In the genomic region with DNA sequence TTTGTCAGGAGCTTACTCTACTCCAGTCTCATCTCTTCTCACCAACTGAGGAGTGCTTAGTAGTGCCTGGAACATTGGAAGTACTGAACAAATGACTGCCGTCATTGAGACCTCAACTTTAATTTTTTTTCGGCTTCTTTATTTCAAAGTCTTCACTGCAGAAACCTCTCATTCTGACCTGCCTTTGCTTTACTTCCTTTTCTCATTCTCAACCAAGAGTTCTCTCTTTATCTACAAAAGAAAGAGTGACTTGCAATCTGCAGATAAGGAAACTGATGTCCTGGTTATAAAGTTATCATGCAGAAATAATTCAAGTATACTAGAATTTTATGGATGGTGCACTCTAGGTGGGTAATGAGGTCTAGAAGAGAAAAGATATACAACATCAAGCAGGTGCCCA, we compare ENCODE assay signal across 18 cellular contexts. TPM values are rescaled to one million over a fixed set of nuclear protein-coding genes. Genes with fewer than 3 reads are reported as not detected.
DNase-seq lines count a peak whose midpoint lies in the region; ATAC-seq, FAIRE-seq and TF ChIP-seq lines count a peak whose summit lies in the region.
"Had no signal": no experiment of that assay in that cellular context is flagged by ENCODE, and none has a peak within 500 bp of the region (broad histone marks: within the 10 kb centered on the region; RNA-seq: fewer than 3 reads in every experiment).

No MANE protein-coding gene starts in this region.

- SMC1A ChIA-PET in GM12878 (lab: Charles Lee; ENCODE audit: uncharacterized antibody, unreplicated experiment) = interaction anchor here (1.9 to 3.7 kb wide), 3 partner anchors 14 to 50 kb away, joined by 6 to 11 read pairs (median 6); no protein-coding TSS in a partner anchor

- CTCF ChIA-PET in CD4-positive, alpha-beta memory T cell (lab: Charles Lee; ENCODE audit: partially characterized antibody) = no interaction called here
- CTCF ChIA-PET in GM12878 (lab: Yijun Ruan, JAX) = interaction anchor here (0.8 to 2.8 kb wide), 5 partner anchors 14 to 49 kb away, joined by 3 to 9 read pairs (median 3); no protein-coding TSS in a partner anchor

- intact Hi-C loops in CD4-positive, alpha-beta memory T cell (cut with micrococcal nuclease) = loop anchor here (5.0 kb wide), 1 partner anchor 41 kb away; no protein-coding TSS in a partner anchor
- intact Hi-C loops in GM12878 (cut with micrococcal nuclease; ENCODE audit: unreplicated experiment) (no loop called here), sigmoid colon (cut with DNase I) (loop anchor here (10.0 kb wide), 1 partner anchor 579 kb away; the partner anchor contains the start of gene CREBZF)

- peak overlapping the region; percentile 7 for H2AFZ ChIP-seq in Karpas-422 (ENCODE audit: low read length)
- H2AFZ ChIP-seq in GM12878 (ENCODE audit: control insufficient read depth, low read depth, low read length) = peak overlapping the region; percentile 73

- 3% methylated on average over 2 of the region's 2 CpGs for WGBS in GM12878 (ENCODE audit: insufficient coverage, insufficient replicate concordance, low lambda C conversion rate, missing lambda C conversion rate)
- 75 to 91% methylated on average over 2 of the region's 2 CpGs for WGBS in sigmoid colon, 2 donors

- peaks cover 0 to 2% of the 10 kb centered on the region in 2 donors for H3K27me3 Mint-ChIP-seq in CD4-positive, alpha-beta memory T cell

- peak overlapping the region; percentile 99 for H3K27ac ChIP-seq in CD4-positive, alpha-beta memory T cell (ENCODE audit: low read depth, low read length)
- H3K27ac ChIP-seq in Karpas-422 (ENCODE audit: low read length) (peak overlapping the region; percentile 90), GM12878 (ENCODE audit: control insufficient read depth, insufficient read depth) (no peak overlapping the region; the same call in 1 of the 2 replicates), sigmoid colon (peak overlapping the region in 3 of 4 donors; percentile 95 to 100 (median 99))

- no TSS peak for BruUV-seq in GM12878 (replicated peaks; lab: Mats Ljungman, UMichigan)

- RAD21 ChIA-PET in GM12878 (lab: Charles Lee; ENCODE audit: unreplicated experiment) = no interaction called here

- peaks cover 41% of the 10 kb centered on the region for H3K4me1 ChIP-seq in CD4-positive, alpha-beta memory T cell (ENCODE audit: insufficient read depth, low read length)
- peaks cover 60% of the 10 kb centered on the region for H3K4me1 ChIP-seq in Karpas-422 (ENCODE audit: low read length)
- peaks cover 12% of the 10 kb centered on the region for H3K4me1 ChIP-seq in GM12878 (ENCODE audit: control insufficient read depth, insufficient read depth, low read length)
- peaks cover 0 to 31% (median 28%) of the 10 kb centered on the region in 4 donors for H3K4me1 ChIP-seq in sigmoid colon

- DNase-seq in CD4-positive, alpha-beta memory T cell = no peak
- DNase-seq in Karpas-422 (peak; percentile 61), GM12878 (ENCODE audit: low read depth, low spot score) (no peak), sigmoid colon (no peak)
- no peak for DNase-seq in stimulated activated CD8-positive, alpha-beta memory T cell treated with anti-CD3 and anti-CD28 coated beads, Interleukin-4, amount 100 ng/mL, for 48 hours
- DNase-seq in stimulated activated CD4-positive, alpha-beta T cell treated with anti-CD3 and anti-CD28 coated beads, Interleukin-15, amount 100 ng/mL, for 24 hours = no peak
- no peak for DNase-seq in stimulated activated CD4-positive, alpha-beta T cell treated with anti-CD3 and anti-CD28 coated beads, Interleukin-4, amount 100 ng/mL, for 4 hours
- DNase-seq: activated CD4-positive, alpha-beta T cell treated with anti-CD3 and anti-CD28 coated beads for 4 hours; activated CD8-positive, alpha-beta memory T cell treated with anti-CD3 and anti-CD28 coated beads, Interleukin-2, amount 50 U/mL, for 48 hours; colonic mucosa; gastrocnemius medialis; Kasumi-1; NCI-H1694 treated with DMSO at 0.1 percent for 48 hours; SHP77 had no signal

- no peaks in the 10 kb centered on the region for H3K9me3 ChIP-seq in CD4-positive, alpha-beta memory T cell (ENCODE audit: control insufficient read depth in 1 of 2, low read length in 2 of 2)
- H3K9me3 ChIP-seq in Karpas-422 (ENCODE audit: low read length) (no peaks in the 10 kb centered on the region), GM12878 (replicated peaks; ENCODE audit: control insufficient read depth, insufficient read depth, low read length) (no peaks in the 10 kb centered on the region), sigmoid colon (no peaks in the 10 kb centered on the region)
- H3K9me3 ChIP-seq: colonic mucosa, gastrocnemius medialis, suprapubic skin had no signal

- no peak for FAIRE-seq in GM12878 (lab: Jason Lieb, UNC)
- FAIRE-seq: GM18507 had no signal

- H3K4me2 ChIP-seq in Karpas-422 (ENCODE audit: low read depth, low read length, poor library complexity, severe bottlenecking) (peak overlapping the region; percentile 86), GM12878 (ENCODE audit: control insufficient read depth, insufficient read depth) (peak overlapping the region; percentile 92)

- peak overlapping the region; percentile 98 to 99 for H3K4me3 ChIP-seq in CD4-positive, alpha-beta memory T cell (ENCODE audit: low read length in 2 of 2)
- H3K4me3 ChIP-seq in Karpas-422 (ENCODE audit: low read length) (peak overlapping the region; percentile 78), GM12878 (peak overlapping the region; percentile 81; the same call in 1 of the 2 replicates), sigmoid colon (no peak overlapping the region)

- H3K4me3 Mint-ChIP-seq in CD4-positive, alpha-beta memory T cell = no peak overlapping the region
- H3K4me3 Mint-ChIP-seq: natural killer cell treated with Interleukin-12 subunit alpha and Interleukin-12 subunit beta and Interleukin-15 and Interleukin-18, amount 100 ng/mL, for 72 hours had no signal

- H3K4me1 Mint-ChIP-seq in CD4-positive, alpha-beta memory T cell = peaks cover 0 to 26% (median 7%) of the 10 kb centered on the region in 4 donors

- H3K36me3 Mint-ChIP-seq in CD4-positive, alpha-beta memory T cell = no peaks in the 10 kb centered on the region

- TF ChIP-seq CTCF in GM12878 (IDR thresholded peaks at IDR 0.05 in 2 of 3, conservative IDR thresholded peaks at IDR 0.05 in 1 of 3; ENCODE audit: control insufficient read depth in 2 of 3, extremely low read depth in 1 of 3, insufficient read depth in 1 of 3, low read depth in 3 of 3, low read length in 3 of 3) (no peak), sigmoid colon (IDR thresholded peaks at IDR 0.05) (no peak)

- POLR2A ChIA-PET in CD4-positive, alpha-beta memory T cell (lab: Charles Lee; ENCODE audit: partially characterized antibody) = interaction anchor here (0.8 to 5.5 kb wide), 5 partner anchors 12 to 616 kb away, joined by 3 to 40 read pairs (median 12); partner anchors contain the start of genes DLG2, HIKESHI, PICALM and TMEM126B
- POLR2A ChIA-PET in GM12878 (lab: Charles Lee) = interaction anchor here (1.2 to 1.6 kb wide), 3 partner anchors 20 to 176 kb away, joined by 3 to 7 read pairs (median 3); no protein-coding TSS in a partner anchor

- H4K20me1 ChIP-seq in Karpas-422 (ENCODE audit: insufficient read depth, low read depth, low read length) (peaks cover 12% of the 10 kb centered on the region; the same call in 1 of the 2 replicates), GM12878 (ENCODE audit: control insufficient read depth, insufficient read depth) (no peaks in the 10 kb centered on the region)

- TF ChIP-seq EP300 in GM12878 (IDR thresholded peaks at IDR 0.05; ENCODE audit: borderline replicate concordance in 1 of 2, control insufficient read depth in 1 of 2, low read depth in 2 of 2, low read length in 2 of 2) (no peak), sigmoid colon (IDR thresholded peaks at IDR 0.05) (no peak)

- ATAC-seq in GM12878 (no peak), GM18519 (IDR thresholded peaks at IDR 0.05; ENCODE audit: low FRiP score, unreplicated experiment) (no peak)
- ATAC-seq: natural killer cell treated with Interleukin-12 subunit alpha and Interleukin-12 subunit beta and Interleukin-15 and Interleukin-18, amount 100 ng/mL, for 72 hours had no signal

- TF ChIP-seq POLR2A in GM12878 (IDR thresholded peaks at IDR 0.05; ENCODE audit: low read depth, low read length) = no peak
- TF ChIP-seq POLR2A in sigmoid colon (IDR thresholded peaks at IDR 0.05) = no peak

- no peaks in the 10 kb centered on the region for H3K9me2 ChIP-seq in Karpas-422 (replicated peaks; ENCODE audit: insufficient read depth, low read length)

- in situ Hi-C loops in GM12878 (cut with MboI) = no loop called here

- H3K27me3 ChIP-seq in CD4-positive, alpha-beta memory T cell (ENCODE audit: insufficient read depth, low read length) = no peaks in the 10 kb centered on the region
- no peaks in the 10 kb centered on the region for H3K27me3 ChIP-seq in Karpas-422 (ENCODE audit: low read length)
- no peaks in the 10 kb centered on the region for H3K27me3 ChIP-seq in GM12878 (replicated peaks in 1 of 2; ENCODE audit: control insufficient read depth in 2 of 2, insufficient read depth in 2 of 2, low read length in 1 of 2)
- H3K27me3 ChIP-seq in sigmoid colon = no peaks in the 10 kb centered on the region
- H3K27me3 ChIP-seq: colonic mucosa, gastrocnemius medialis, suprapubic skin had no signal

- H3K36me3 ChIP-seq in CD4-positive, alpha-beta memory T cell (ENCODE audit: insufficient read depth, low read length) = no peaks in the 10 kb centered on the region
- H3K36me3 ChIP-seq in Karpas-422 (ENCODE audit: insufficient read depth, low read length) = peaks cover 13% of the 10 kb centered on the region; the same call in 1 of the 2 replicates
- H3K36me3 ChIP-seq in GM12878 (ENCODE audit: control insufficient read depth in 2 of 2, insufficient read depth in 2 of 2, low read length in 1 of 2) = peaks cover 0 to 5% of the 10 kb centered on the region in 2 experiments; a peak in 2 of 4 replicates
- no peaks in the 10 kb centered on the region for H3K36me3 ChIP-seq in sigmoid colon
- H3K36me3 ChIP-seq: colonic mucosa, gastrocnemius medialis, suprapubic skin had no signal

- peaks cover 0 to 1% (median 0%) of the 10 kb centered on the region in 8 donors for H3K9me3 Mint-ChIP-seq in CD4-positive, alpha-beta memory T cell
- H3K9me3 Mint-ChIP-seq: natural killer cell treated with Interleukin-12 subunit alpha and Interleukin-12 subunit beta and Interleukin-15 and Interleukin-18, amount 100 ng/mL, for 72 hours had no signal

- no peak overlapping the region for H3K27ac Mint-ChIP-seq in CD4-positive, alpha-beta memory T cell
- H3K27ac Mint-ChIP-seq: natural killer cell treated with Interleukin-12 subunit alpha and Interleukin-12 subunit beta and Interleukin-15 and Interleukin-18, amount 100 ng/mL, for 72 hours had no signal

- H3K79me2 ChIP-seq in Karpas-422 (ENCODE audit: low read length) (peaks cover 33% of the 10 kb centered on the region), GM12878 (ENCODE audit: control insufficient read depth, insufficient read depth, low read length) (peaks cover 36% of the 10 kb centered on the region)

- peak overlapping the region; percentile 86 for H3K9ac ChIP-seq in Karpas-422 (ENCODE audit: low read length)
- no peak overlapping the region; the same call in 1 of the 2 replicates for H3K9ac ChIP-seq in GM12878 (ENCODE audit: control insufficient read depth, insufficient read depth, low read length)

- no peak for TF ChIP-seq RAD21 in GM12878 (IDR thresholded peaks at IDR 0.05; ENCODE audit: insufficient read depth, low read depth, low read length)

RNA-seq across cellular contexts. Expression of gene EED, which starts 1.2 kb away (rescaled TPM):
- 10 to 100 TPM; 47.1 to 51.0 TPM for total RNA-seq in CD4-positive, alpha-beta memory T cell
- polyA plus RNA-seq in CD4-positive, alpha-beta memory T cell = 10 to 100 TPM; 15.5 to 26.9 TPM
- total RNA-seq in Karpas-422 (2014; rRNA removed; shearing (Covaris generic); ENCODE audit: low replicate concordance) = 100 and 137 TPM in 2 replicates
- total RNA-seq in GM12878 (2013; cell fraction: nucleolus; rRNA removed) = 146 and 159 TPM in 2 replicates
- total RNA-seq in GM12878 (2014; rRNA removed) (41.5 and 53.4 TPM in 2 replicates), GM12878 (2014; rRNA removed; fragmentation: Illumina TruSeq; extraction: Trizol) (58.8 and 60.4 TPM in 2 replicates), GM12878 (2021) (46.3 and 53.1 TPM in 2 replicates), sigmoid colon (10 to 100 TPM; 18.2 to 28.6 (median 23.5) TPM)
- 39.3 TPM for polyA plus RNA-seq in GM12878 (2011; ENCODE audit: low read depth)
- polyA plus RNA-seq in GM12878 (2011; rRNA removed) (85.6 and 113 TPM in 2 replicates), GM12878 (2014; fragmentation: Illumina TruSeq; extraction: Trizol) (51.1 and 61.8 TPM in 2 replicates), GM12878 (2014; fragmentation: Nextera tagmentation; extraction: Ambion mirVana) (100 to 1,000 TPM; 101 to 140 TPM), GM12878 (2014; rRNA removed) (41.4 and 49.5 TPM in 2 replicates), GM12878 (2016; fragmentation: Nextera tagmentation; extraction: Ambion mirVana) (100 to 1,000 TPM in 1 of 2 experiments, 10 to 100 TPM in 1; 95.1 to 105 TPM), sigmoid colon (10 to 100 TPM; 12.6 to 17.8 (median 14.1) TPM)
- 25.9 and 27.1 TPM in 2 replicates for polyA plus RNA-seq in GM12878 (2011; cell fraction: cytosol; rRNA removed)
- polyA plus RNA-seq in GM12878 (2011; cell fraction: nucleus; rRNA removed) = 50.5 and 65.2 TPM in 2 replicates
- polyA plus RNA-seq in GM12878 (2012) = 57.2 and 62.0 TPM in 2 replicates
- 34.6 and 51.6 TPM in 2 replicates for polyA minus RNA-seq in GM12878 (2011; rRNA and poly(A)+ RNA removed)
- polyA minus RNA-seq in GM12878 (2011; cell fraction: cytosol; rRNA and poly(A)+ RNA removed) = 17.0 and 27.9 TPM in 2 replicates
- polyA minus RNA-seq in GM12878 (2011; cell fraction: nucleus; rRNA and poly(A)+ RNA removed) = 42.0 and 76.3 TPM in 2 replicates

RNA-seq across cellular contexts. Expression of gene HIKESHI, which starts 58.7 kb away (rescaled TPM):
- 10 to 100 TPM; 26.6 to 33.3 TPM for total RNA-seq in CD4-positive, alpha-beta memory T cell
- polyA plus RNA-seq in CD4-positive, alpha-beta memory T cell = 100 to 1,000 TPM in 1 of 2 donors, 10 to 100 TPM in 1; 82.3 to 143 TPM
- total RNA-seq in Karpas-422 (2014; rRNA removed; shearing (Covaris generic); ENCODE audit: low replicate concordance) = 73.4 and 172 TPM in 2 replicates
- total RNA-seq in GM12878 (2013; cell fraction: nucleolus; rRNA removed) = 41.9 and 43.2 TPM in 2 replicates
- total RNA-seq in GM12878 (2014; rRNA removed) (57.9 and 70.5 TPM in 2 replicates), GM12878 (2014; rRNA removed; fragmentation: Illumina TruSeq; extraction: Trizol) (53.3 and 54.0 TPM in 2 replicates), GM12878 (2021) (42.3 and 43.1 TPM in 2 replicates), sigmoid colon (10 to 100 TPM; 59.8 to 71.3 (median 65.2) TPM)
- 40.1 TPM for polyA plus RNA-seq in GM12878 (2011; ENCODE audit: low read depth)
- polyA plus RNA-seq in GM12878 (2011; rRNA removed) (113 and 124 TPM in 2 replicates), GM12878 (2014; fragmentation: Illumina TruSeq; extraction: Trizol) (50.0 and 67.1 TPM in 2 replicates), GM12878 (2014; fragmentation: Nextera tagmentation; extraction: Ambion mirVana) (100 to 1,000 TPM; 156 to 228 TPM), GM12878 (2014; rRNA removed) (42.3 and 56.9 TPM in 2 replicates), GM12878 (2016; fragmentation: Nextera tagmentation; extraction: Ambion mirVana) (100 to 1,000 TPM; 116 to 119 TPM), sigmoid colon (10 to 100 TPM; 16.8 to 33.7 (median 25.9) TPM)
- 53.5 and 55.5 TPM in 2 replicates for polyA plus RNA-seq in GM12878 (2011; cell fraction: cytosol; rRNA removed)
- polyA plus RNA-seq in GM12878 (2011; cell fraction: nucleus; rRNA removed) = 42.7 and 70.1 TPM in 2 replicates
- 40.0 and 49.7 TPM in 2 replicates for polyA plus RNA-seq in GM12878 (2012)
- polyA minus RNA-seq in GM12878 (2011; rRNA and poly(A)+ RNA removed) = 48.2 and 53.0 TPM in 2 replicates
- 11.2 and 15.4 TPM in 2 replicates for polyA minus RNA-seq in GM12878 (2011; cell fraction: cytosol; rRNA and poly(A)+ RNA removed)
- polyA minus RNA-seq in GM12878 (2011; cell fraction: nucleus; rRNA and poly(A)+ RNA removed) = 10.8 and 15.4 TPM in 2 replicates

Comparison
In these comparisons a context has a peak if more than half of its experiments do, and no peak if none do; other contexts are left out.
1. H3K4me3 ChIP-seq: peak in CD4-positive, alpha-beta memory T cell (2 of 2), Karpas-422 (single experiment) and GM12878 (single experiment); none in sigmoid colon (0 of 4).